Comparison of ENCODE assay signal across 20 cellular contexts in genomic region chr2:235030126-235030525, GRCh38.
"Had no signal": no experiment of that assay in that cellular context is flagged by ENCODE, and none has a peak within 500 bp of the region (broad histone marks: within the 10 kb centered on the region; RNA-seq: fewer than 3 reads in every experiment).

No MANE protein-coding gene starts in this region.

- H3K9me3 Mint-ChIP-seq: activated naive CD4-positive, alpha-beta T cell treated with anti-CD3 and anti-CD28 coated beads, Interleukin-2, amount 10 ng/mL, durations not matched to agents 7 days and 5 days; nephron; stimulated activated effector memory CD8-positive, alpha-beta T cell treated with anti-CD3 and anti-CD28 coated beads, Interleukin-12 subunit alpha, Interleukin-12 subunit beta, amount 100 ng/mL, for 72 hours had no signal

- H3K27me3 Mint-ChIP-seq: activated naive CD4-positive, alpha-beta T cell treated with anti-CD3 and anti-CD28 coated beads, Interleukin-2, amount 10 ng/mL, durations not matched to agents 7 days and 5 days had no signal

- H3K9me3 ChIP-seq: ascending aorta, prostate gland, right lobe of liver, stomach, testis had no signal

- H3K36me3 Mint-ChIP-seq: activated naive CD4-positive, alpha-beta T cell treated with anti-CD3 and anti-CD28 coated beads, Interleukin-2, amount 10 ng/mL, durations not matched to agents 7 days and 5 days; stimulated activated effector memory CD8-positive, alpha-beta T cell treated with anti-CD3 and anti-CD28 coated beads, Interleukin-12 subunit alpha, Interleukin-12 subunit beta, amount 100 ng/mL, for 72 hours had no signal

- H3K27ac ChIP-seq: ascending aorta, coronary artery, right lobe of liver, testis, VCaP had no signal

- H3K4me3 ChIP-seq: ascending aorta, coronary artery, prostate gland, right lobe of liver, stomach, testis had no signal

- DNase-seq: activated CD4-positive, alpha-beta T cell treated with anti-CD3 and anti-CD28 coated beads for 1 hour; activated CD8-positive, alpha-beta memory T cell treated with anti-CD3 and anti-CD28 coated beads for 24 hours; activated CD8-positive, alpha-beta memory T cell treated with anti-CD3 and anti-CD28 coated beads, Interleukin-2, amount 50 U/mL, for 48 hours; activated effector memory CD4-positive, alpha-beta T cell treated with Interleukin-2 at 50 U/mL for 16 hours; activated naive CD4-positive, alpha-beta T cell treated with anti-CD3 and anti-CD28 coated beads, Interleukin-2, amount 10 ng/mL, durations not matched to agents 7 days and 5 days; activated T-cell treated with anti-CD3 and anti-CD28 coated beads, Interleukin-2, amount 50 U/mL, for 48 hours; central memory CD4-positive, alpha-beta T cell; midbrain; small intestine; stimulated activated CD4-positive, alpha-beta T cell treated with anti-CD3 and anti-CD28 coated beads, Interleukin-4, amount 100 ng/mL, for 24 hours; stomach; T-helper 2 cell; testis had no signal

- H3K4me1 Mint-ChIP-seq: activated naive CD4-positive, alpha-beta T cell treated with anti-CD3 and anti-CD28 coated beads, Interleukin-2, amount 10 ng/mL, durations not matched to agents 7 days and 5 days; stimulated activated effector memory CD8-positive, alpha-beta T cell treated with anti-CD3 and anti-CD28 coated beads, Interleukin-12 subunit alpha, Interleukin-12 subunit beta, amount 100 ng/mL, for 72 hours had no signal

- H3K27ac Mint-ChIP-seq: activated naive CD4-positive, alpha-beta T cell treated with anti-CD3 and anti-CD28 coated beads, Interleukin-2, amount 10 ng/mL, durations not matched to agents 7 days and 5 days; nephron; stimulated activated effector memory CD8-positive, alpha-beta T cell treated with anti-CD3 and anti-CD28 coated beads, Interleukin-12 subunit alpha, Interleukin-12 subunit beta, amount 100 ng/mL, for 72 hours had no signal

- H3K27me3 ChIP-seq: ascending aorta, right lobe of liver, stomach, testis had no signal

- H3K4me3 Mint-ChIP-seq: activated naive CD4-positive, alpha-beta T cell treated with anti-CD3 and anti-CD28 coated beads, Interleukin-2, amount 10 ng/mL, durations not matched to agents 7 days and 5 days; nephron; stimulated activated effector memory CD8-positive, alpha-beta T cell treated with anti-CD3 and anti-CD28 coated beads, Interleukin-12 subunit alpha, Interleukin-12 subunit beta, amount 100 ng/mL, for 72 hours had no signal

- ATAC-seq: right lobe of liver had no signal

- H3K36me3 ChIP-seq: ascending aorta, prostate gland had no signal
